In the genomic region with DNA sequence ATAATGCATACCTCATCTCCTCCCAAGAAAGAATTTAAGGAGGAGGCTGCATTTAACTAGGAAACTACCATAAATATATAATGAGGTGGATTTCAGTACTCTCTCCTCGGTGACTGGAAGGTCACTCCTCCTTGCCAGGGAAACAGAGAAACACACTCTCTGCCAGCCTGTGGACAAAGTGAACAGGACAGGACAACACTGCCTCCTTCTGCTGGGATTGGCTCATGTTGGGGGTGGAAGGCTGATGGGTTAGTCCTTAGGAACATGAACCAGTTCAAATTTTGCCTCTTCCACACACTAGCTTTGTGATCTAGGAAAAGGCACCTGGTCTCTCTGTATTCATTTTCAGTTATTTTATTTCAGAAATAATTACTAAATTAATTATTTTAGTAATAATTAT, we compare ENCODE assay signal across 10 cellular contexts. TPM values are rescaled to one million over a fixed set of nuclear protein-coding genes. Genes with fewer than 3 reads are reported as not detected.
DNase-seq lines count a peak whose midpoint lies in the region; ATAC-seq, FAIRE-seq and TF ChIP-seq lines count a peak whose summit lies in the region.
"Had no signal": no experiment of that assay in that cellular context is flagged by ENCODE, and none has a peak within 500 bp of the region (broad histone marks: within the 10 kb centered on the region; RNA-seq: fewer than 3 reads in every experiment).

No MANE protein-coding gene starts in this region.

- H3K4me3 ChIP-seq in breast epithelium (no peak overlapping the region), kidney epithelial cell (ENCODE audit: low read depth, low read length) (no peak overlapping the region)

- H3K4me1 ChIP-seq in breast epithelium = no peaks in the 10 kb centered on the region

- H3K9me3 ChIP-seq in breast epithelium = no peaks in the 10 kb centered on the region

- DNase-seq in AG08396 (ENCODE audit: low spot score) (peak; percentile 5), Kasumi-1 (lab: John Stamatoyannopoulos, UW) (peak; percentile 16 to 43), breast epithelium (ENCODE audit: low spot score in 2 of 2) (peak in 1 of 2 donors; percentile 54), kidney epithelial cell (ENCODE audit: low read depth) (no peak), GM19238 (ENCODE audit: insufficient read length, low spot score) (no peak), RCC 7860 (ENCODE audit: low spot score) (no peak)
- DNase-seq: NK-92 treated with Interleukin-12 subunit alpha and Interleukin-12 subunit beta, amount 100 ng/mL, for 24 hours had no signal

- no peak for FAIRE-seq in RCC 7860 (lab: Jason Lieb, UNC)

- H3K27ac ChIP-seq in breast epithelium = no peak overlapping the region

- ATAC-seq in activated CD4-positive, CD25-positive, alpha-beta regulatory T cell treated with anti-CD3 and anti-CD28 coated beads, Interleukin-2, amount 50 U/mL, for 24 hours = no peak
- no peak for ATAC-seq in HG02642 (IDR thresholded peaks at IDR 0.05; ENCODE audit: poor library complexity, unreplicated experiment)

- intact Hi-C loops in breast epithelium (cut with DNase I; ENCODE audit: low total_unique reads) = no loop called here

- TF ChIP-seq CTCF in breast epithelium (IDR thresholded peaks at IDR 0.05) = peak in 2 of 3 donors; percentile 22 to 35
- peak; percentile 26 for TF ChIP-seq CTCF in kidney epithelial cell (IDR thresholded peaks at IDR 0.05; ENCODE audit: insufficient read depth, low read length, poor library complexity, severe bottlenecking)

- H3K36me3 ChIP-seq in breast epithelium (no peaks in the 10 kb centered on the region), kidney epithelial cell (ENCODE audit: control insufficient read depth, insufficient read depth, low read length) (no peaks in the 10 kb centered on the region)

- no peaks in the 10 kb centered on the region for H3K27me3 ChIP-seq in breast epithelium
- no peaks in the 10 kb centered on the region for H3K27me3 ChIP-seq in kidney epithelial cell (ENCODE audit: control insufficient read depth, insufficient read depth, low read length)

- TF ChIP-seq POLR2A in breast epithelium (IDR thresholded peaks at IDR 0.05) = no peak

RNA-seq across cellular contexts. Expression of a gene that starts 50.6 kb away (rescaled TPM):
- total RNA-seq in breast epithelium = 100 to 1,000 TPM in 1 of 3 donors, 10 to 100 TPM in 2; 49.3 to 165 (median 73.1) TPM
- 1.7 and 2.3 TPM in 2 replicates for total RNA-seq in kidney epithelial cell
- total RNA-seq: neural crest cell had no signal

Comparison
In these comparisons a context has a peak if more than half of its experiments do, and no peak if none do; other contexts are left out.
1. DNase-seq: peak in AG08396 (single experiment) and Kasumi-1 (2 of 2); none in kidney epithelial cell (single experiment), GM19238 (single experiment) and RCC 7860 (single experiment).
2. RNA of a gene that starts 50.6 kb away (total RNA-seq): 49.3 to 165 TPM in breast epithelium; 1.7 to 2.3 TPM in kidney epithelial cell; every median in the first group is over 10 times any median in the second.